ENCODE assay signal across 4 cellular contexts in genomic region chr6:32040299-32041049, GRCh38. TPM values are rescaled to one million over a fixed set of nuclear protein-coding genes. Genes with fewer than 3 reads are reported as not detected.
"Had no signal": no experiment of that assay in that cellular context is flagged by ENCODE, and none has a peak within 500 bp of the region (broad histone marks: within the 10 kb centered on the region; RNA-seq: fewer than 3 reads in every experiment).

No MANE protein-coding gene starts in this region.

RNA-seq across cellular contexts. Expression of gene CYP21A2, which starts 2.3 kb away (rescaled TPM):
- total RNA-seq: skeletal muscle tissue, smooth muscle cell had no signal
- polyA plus RNA-seq: mammary epithelial cell; naive thymus-derived CD8-positive, alpha-beta T cell; smooth muscle cell had no signal
